In the genomic region with DNA sequence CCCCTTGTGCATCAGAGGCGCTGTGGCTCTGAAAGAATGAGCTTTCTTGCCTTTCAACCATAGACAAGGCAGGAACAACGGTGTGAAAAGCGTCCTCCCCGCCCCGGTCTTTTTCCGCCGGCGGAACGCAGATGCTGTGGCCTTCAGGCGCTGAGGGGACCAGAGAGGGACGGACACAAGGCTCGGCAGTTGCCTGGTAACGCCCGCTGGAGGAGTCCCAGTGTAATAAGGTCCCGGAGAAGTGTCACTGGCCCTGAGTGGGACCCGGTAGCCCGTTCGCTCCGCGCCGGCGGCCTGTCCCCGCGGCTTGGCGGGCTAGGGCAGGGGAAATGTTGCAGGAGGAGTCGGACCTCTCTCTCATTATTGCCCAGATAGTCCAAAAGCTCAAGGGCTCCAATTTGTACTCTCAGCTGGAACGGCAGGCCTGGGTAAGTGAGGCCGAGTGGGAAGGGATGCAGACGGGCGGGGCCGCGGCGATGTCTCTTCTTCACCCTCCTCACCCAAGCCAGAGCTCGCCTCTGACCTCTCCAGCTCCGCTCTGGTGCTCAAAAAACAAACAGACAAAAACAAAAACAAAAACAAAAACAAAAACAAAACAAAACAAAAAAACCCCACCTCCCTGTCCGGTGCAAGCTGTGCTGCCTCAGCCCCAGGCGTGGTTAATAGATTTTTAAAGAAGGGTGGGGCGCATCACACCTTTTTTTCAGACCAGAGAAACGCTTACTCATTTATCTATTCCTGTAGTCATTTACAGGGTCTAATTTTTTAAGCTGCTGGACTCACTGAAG, we compare ENCODE assay signal across 8 cellular contexts.
DNase-seq lines count a peak whose midpoint lies in the region; ATAC-seq, FAIRE-seq and TF ChIP-seq lines count a peak whose summit lies in the region.

A gene with protein sequence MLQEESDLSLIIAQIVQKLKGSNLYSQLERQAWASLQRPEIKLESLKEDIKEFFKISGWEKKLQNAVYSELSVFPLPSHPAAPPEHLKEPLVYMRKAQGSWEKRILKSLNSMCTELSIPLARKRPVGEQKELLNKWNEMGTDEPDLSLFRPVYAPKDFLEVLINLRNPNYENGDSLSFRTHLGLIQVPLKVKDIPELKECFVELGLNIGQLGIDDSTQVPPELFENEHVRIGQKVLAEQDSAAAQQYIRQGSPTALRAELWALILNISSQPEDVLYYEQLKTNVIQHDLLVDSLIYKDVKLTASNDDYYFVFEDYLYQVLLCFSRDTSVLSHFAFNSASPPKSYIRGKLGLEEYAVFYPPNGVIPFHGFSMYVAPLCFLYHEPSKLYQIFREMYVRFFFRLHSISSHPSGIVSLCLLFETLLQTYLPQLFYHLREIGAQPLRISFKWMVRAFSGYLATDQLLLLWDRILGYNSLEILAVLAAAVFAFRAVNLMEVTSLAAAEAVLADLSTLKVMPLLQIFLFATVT (plus strand): TSS at position 220 of the 788 bp plus-strand sequence. CDS start 110 bp downstream, at position 330.

- peak within 1 kb of the TSS; percentile 98 for H3K4me3 Mint-ChIP-seq in nephron progenitor cell
- peak within 1 kb of the TSS; percentile 89 to 98 for H3K4me3 Mint-ChIP-seq in stimulated activated naive CD8-positive, alpha-beta T cell treated with anti-CD3 and anti-CD28 coated beads, Interleukin-15, amount 100 ng/mL, for 72 hours

- TF ChIP-seq CTCF in RWPE1 (conservative IDR thresholded peaks at IDR 0.05; ENCODE audit: low read depth) (no peak), nephron progenitor cell (IDR thresholded peaks at IDR 0.05) (no peak)

- CTCF ChIA-PET in RWPE1 (lab: Yijun Ruan, JAX) = no interaction called here

- peak; percentile 98 for ATAC-seq in stimulated activated naive CD8-positive, alpha-beta T cell treated with anti-CD3 and anti-CD28 coated beads, Interleukin-15, amount 100 ng/mL, for 72 hours

- H3K27ac Mint-ChIP-seq in nephron progenitor cell = peak within 1 kb of the TSS; percentile 91
- H3K27ac Mint-ChIP-seq in stimulated activated naive CD8-positive, alpha-beta T cell treated with anti-CD3 and anti-CD28 coated beads, Interleukin-15, amount 100 ng/mL, for 72 hours = peak within 1 kb of the TSS; percentile 97 to 99

- peaks cover 24% of the 10 kb centered on the region for H3K4me1 Mint-ChIP-seq in nephron progenitor cell
- peaks cover 34% of the 10 kb centered on the region for H3K4me1 Mint-ChIP-seq in stimulated activated naive CD8-positive, alpha-beta T cell treated with anti-CD3 and anti-CD28 coated beads, Interleukin-15, amount 100 ng/mL, for 72 hours

- H3K36me3 Mint-ChIP-seq in nephron progenitor cell (ENCODE audit: low read depth) = peaks cover 27% of the 10 kb centered on the region

- POLR2A ChIA-PET in RWPE1 (lab: Yijun Ruan, JAX; ENCODE audit: low non-redundant PET) = interaction anchor here (0.9 kb wide), 1 partner anchor 28 kb away, joined by 9 read pairs; no protein-coding TSS in a partner anchor

- H3K27ac ChIP-seq in RWPE1 = peak within 1 kb of the TSS; percentile 85

- TF ChIP-seq POLR2A in H54 (IDR thresholded peaks at IDR 0.05; ENCODE audit: low read depth, low read length) = peak; percentile 42; the same call in 1 of the 2 replicates

- H3K9me3 Mint-ChIP-seq in nephron progenitor cell = peaks cover 26% of the 10 kb centered on the region
- H3K9me3 Mint-ChIP-seq in stimulated activated naive CD8-positive, alpha-beta T cell treated with anti-CD3 and anti-CD28 coated beads, Interleukin-15, amount 100 ng/mL, for 72 hours = peaks cover 0 to 5% of the 10 kb centered on the region in 2 donors

- DNase-seq in ELF-1 (ENCODE audit: low read depth, low spot score) = peak; percentile 90
- DNase-seq in H54 (ENCODE audit: insufficient read length, low spot score) = peak; percentile 45
- peak; percentile 89 for DNase-seq in LoVo (ENCODE audit: low spot score)
- peak; percentile 81 for DNase-seq in RWPE1 (ENCODE audit: low spot score)
- DNase-seq in activated effector memory CD4-positive, alpha-beta T cell treated with Interleukin-2 at 50 U/mL for 16 hours = peak; percentile 86
- peak; percentile 74 for DNase-seq in fibroblast of the conjunctiva (ENCODE audit: low read depth)
- peak; percentile 84 for DNase-seq in nephron progenitor cell
- DNase-seq in stimulated activated naive CD8-positive, alpha-beta T cell treated with anti-CD3 and anti-CD28 coated beads, Interleukin-15, amount 100 ng/mL, for 72 hours = peak; percentile 91 to 93

- peak; percentile 30 for FAIRE-seq in H54 (lab: Jason Lieb, UNC)

- H3K27me3 Mint-ChIP-seq in nephron progenitor cell (ENCODE audit: low read depth, poor library complexity) = peaks cover 10% of the 10 kb centered on the region
- H3K27me3 Mint-ChIP-seq in stimulated activated naive CD8-positive, alpha-beta T cell treated with anti-CD3 and anti-CD28 coated beads, Interleukin-15, amount 100 ng/mL, for 72 hours = no peaks in the 10 kb centered on the region

Comparison
In these comparisons a context has a peak if more than half of its experiments do, and no peak if none do; other contexts are left out.
1. Peak in every context shown above with its lines: DNase-seq, ATAC-seq and H3K27ac ChIP-seq.